Comparison of ENCODE assay signal across 8 cellular contexts in the genomic region with DNA sequence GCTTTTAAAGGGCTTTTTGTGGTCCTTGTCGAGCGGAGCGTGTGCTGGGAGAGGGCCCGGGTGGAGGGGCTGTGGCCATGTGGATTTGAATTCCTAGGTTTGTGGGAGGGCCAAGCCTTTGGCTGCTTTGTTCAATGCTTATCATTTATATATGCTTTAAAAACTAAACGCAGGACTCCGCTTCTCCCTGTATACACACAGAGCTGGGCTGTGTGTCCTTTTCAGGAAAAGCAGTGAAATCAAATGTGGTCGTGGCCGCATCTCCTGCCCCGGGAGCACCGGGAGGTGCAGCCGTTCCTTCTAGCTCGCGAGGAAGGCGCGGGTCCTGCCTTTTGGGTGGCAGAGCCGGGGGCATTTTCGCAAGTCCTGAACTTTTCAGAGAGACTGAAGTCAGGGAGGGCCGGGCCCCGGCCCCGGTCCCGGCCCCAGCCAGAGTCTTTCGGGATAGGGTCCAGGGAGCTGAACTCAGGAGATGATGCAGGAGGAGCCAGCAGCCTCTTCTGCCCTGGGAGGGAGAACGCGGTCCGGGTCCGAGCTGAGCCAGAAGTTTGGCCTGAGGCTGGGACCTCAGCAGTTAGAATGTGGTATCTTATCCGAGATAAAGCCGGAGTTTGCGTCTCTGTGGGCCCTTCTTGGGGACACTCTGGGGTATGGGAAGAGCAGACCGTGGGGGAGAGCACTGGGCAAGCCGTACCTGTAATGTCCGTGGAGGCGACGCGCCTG.
DNase-seq lines count a peak whose midpoint lies in the region; ATAC-seq and TF ChIP-seq lines count a peak whose summit lies in the region.

No MANE protein-coding gene starts in this region.

- TF ChIP-seq CTCF in AG04450 (IDR thresholded peaks at IDR 0.05; ENCODE audit: low read depth, low read length): no peak
- no peak for TF ChIP-seq CTCF in mesothelial cell of epicardium (IDR thresholded peaks at IDR 0.05; ENCODE audit: unreplicated experiment)
- TF ChIP-seq CTCF in upper lobe of left lung (IDR thresholded peaks at IDR 0.05): no peak

- H3K27me3 ChIP-seq in AG04450 (ENCODE audit: control insufficient read depth, insufficient read depth, low read length) (no peaks in the 10 kb centered on the region), duodenal mucosa (ENCODE audit: control insufficient read depth in 1 of 2, insufficient read depth in 2 of 2, low read length in 2 of 2) (peaks cover 3 to 4% of the 10 kb centered on the region in 2 donors), upper lobe of left lung (no peaks in the 10 kb centered on the region)

- POLR2A ChIA-PET in AG04450 (lab: Yijun Ruan, JAX): interaction anchor here (0.7 to 1.9 kb wide), 7 partner anchors 20 to 142 kb away, joined by 3 to 6 read pairs (median 4); no protein-coding TSS in a partner anchor

- TF ChIP-seq EP300 in upper lobe of left lung (IDR thresholded peaks at IDR 0.05): no peak

- no peak for TF ChIP-seq POLR2A in upper lobe of left lung (IDR thresholded peaks at IDR 0.05)

- peaks cover 34% of the 10 kb centered on the region for H3K36me3 Mint-ChIP-seq in T-helper 2 cell treated with Interferon-gamma antibody and Interleukin-4, amounts not matched to agents 5 μg/mL and 100 μg/mL, for 36 hours (ENCODE audit: low read depth)
- H3K36me3 Mint-ChIP-seq in mesothelial cell of epicardium: no peaks in the 10 kb centered on the region

- no peaks in the 10 kb centered on the region; the same call in 1 of the 2 replicates for H3K9me3 ChIP-seq in AG04450 (ENCODE audit: control insufficient read depth, insufficient read depth, low read length)
- H3K9me3 ChIP-seq in duodenal mucosa (ENCODE audit: control insufficient read depth in 1 of 2, low read length in 2 of 2): no peaks in the 10 kb centered on the region
- no peaks in the 10 kb centered on the region for H3K9me3 ChIP-seq in upper lobe of left lung

- CTCF ChIA-PET in AG04450 (lab: Charles Lee): no interaction called here

- DNase-seq in AG04450 (ENCODE audit: low read depth, low spot score) (no peak), mesothelial cell of epicardium (ENCODE audit: low spot score in 2 of 2, unreplicated experiment in 2 of 2) (peak; percentile 23 to 55), upper lobe of left lung (peak in 1 of 2 donors; percentile 85), T1000 (lab: John Stamatoyannopoulos, UW) (no peak)
- peak; percentile 21 for DNase-seq in T-helper 2 cell treated with Interferon-gamma antibody and Interleukin-4, amounts not matched to agents 5 μg/mL and 100 μg/mL, for 36 hours (ENCODE audit: low spot score)

- peaks cover 47% of the 10 kb centered on the region for H3K4me1 Mint-ChIP-seq in T-helper 2 cell treated with Interferon-gamma antibody and Interleukin-4, amounts not matched to agents 5 μg/mL and 100 μg/mL, for 36 hours (ENCODE audit: low read depth)
- H3K4me1 Mint-ChIP-seq in mesothelial cell of epicardium: peaks cover 20% of the 10 kb centered on the region

- H3K27me3 Mint-ChIP-seq in T-helper 2 cell treated with Interferon-gamma antibody and Interleukin-4, amounts not matched to agents 5 μg/mL and 100 μg/mL, for 36 hours (ENCODE audit: low read depth): no peaks in the 10 kb centered on the region
- peaks cover 31% of the 10 kb centered on the region for H3K27me3 Mint-ChIP-seq in mesothelial cell of epicardium (ENCODE audit: low read depth)

- H3K27ac ChIP-seq in AG04450 (ENCODE audit: low read depth, low read length) (peak overlapping the region; percentile 82), duodenal mucosa (ENCODE audit: low read depth, low read length) (peak overlapping the region; percentile 58), upper lobe of left lung (peak overlapping the region; percentile 79 to 91 (median 88))

- peaks cover under 1% of the 10 kb centered on the region for H3K9me3 Mint-ChIP-seq in T-helper 2 cell treated with Interferon-gamma antibody and Interleukin-4, amounts not matched to agents 5 μg/mL and 100 μg/mL, for 36 hours
- no peaks in the 10 kb centered on the region for H3K9me3 Mint-ChIP-seq in mesothelial cell of epicardium

- peak overlapping the region; percentile 70 to 74 for H3K9ac ChIP-seq in duodenal mucosa (ENCODE audit: low read depth in 1 of 2, low read length in 2 of 2)

- ATAC-seq in GM19025 (IDR thresholded peaks at IDR 0.05; ENCODE audit: low read depth, unreplicated experiment) (peak; percentile 8), HG03354 (IDR thresholded peaks at IDR 0.05; ENCODE audit: poor library complexity, severe bottlenecking, unreplicated experiment) (peak; percentile 28), upper lobe of left lung (ENCODE audit: low FRiP score in 2 of 2) (peak; percentile 50 to 52)

- no peaks in the 10 kb centered on the region for H3K36me3 ChIP-seq in duodenal mucosa (ENCODE audit: control insufficient read depth in 1 of 2, insufficient read depth in 2 of 2, low read length in 2 of 2)
- H3K36me3 ChIP-seq in upper lobe of left lung: no peaks in the 10 kb centered on the region

- H3K27ac Mint-ChIP-seq in T-helper 2 cell treated with Interferon-gamma antibody and Interleukin-4, amounts not matched to agents 5 μg/mL and 100 μg/mL, for 36 hours: peak overlapping the region; percentile 93
- peak overlapping the region; percentile 62 for H3K27ac Mint-ChIP-seq in mesothelial cell of epicardium

- H3K4me1 ChIP-seq in duodenal mucosa (ENCODE audit: control insufficient read depth in 1 of 2, insufficient read depth in 2 of 2, low read length in 2 of 2) (peaks cover 14 to 24% of the 10 kb centered on the region in 2 donors), upper lobe of left lung (peaks cover 23 to 34% (median 28%) of the 10 kb centered on the region in 4 donors)

- peak overlapping the region; percentile 93 for H3K4me3 ChIP-seq in AG04450 (ENCODE audit: low read depth, low read length)
- peak overlapping the region; percentile 62 to 81 for H3K4me3 ChIP-seq in duodenal mucosa (ENCODE audit: low read depth in 1 of 2, low read length in 2 of 2)
- H3K4me3 ChIP-seq in upper lobe of left lung: peak overlapping the region; percentile 64 to 95 (median 73)

- peak overlapping the region; percentile 96 for H3K4me3 Mint-ChIP-seq in T-helper 2 cell treated with Interferon-gamma antibody and Interleukin-4, amounts not matched to agents 5 μg/mL and 100 μg/mL, for 36 hours
- H3K4me3 Mint-ChIP-seq in mesothelial cell of epicardium: peak overlapping the region; percentile 82

- 4 to 6% methylated on average over 27 to 28 of the region's 35 CpGs for WGBS in upper lobe of left lung, 2 donors

Comparison
In these comparisons a context has a peak if more than half of its experiments do, and no peak if none do; other contexts are left out.
1. DNase-seq: peak in T-helper 2 cell treated with Interferon-gamma antibody and Interleukin-4, amounts not matched to agents 5 μg/mL and 100 μg/mL, for 36 hours (single experiment) and mesothelial cell of epicardium (2 of 2); none in AG04450 (single experiment) and T1000 (single experiment).
2. Peak in every context shown above with its lines, with median percentiles within 50 percentile points of each other: H3K27ac ChIP-seq, H3K4me3 ChIP-seq and ATAC-seq.